In the genomic region with DNA sequence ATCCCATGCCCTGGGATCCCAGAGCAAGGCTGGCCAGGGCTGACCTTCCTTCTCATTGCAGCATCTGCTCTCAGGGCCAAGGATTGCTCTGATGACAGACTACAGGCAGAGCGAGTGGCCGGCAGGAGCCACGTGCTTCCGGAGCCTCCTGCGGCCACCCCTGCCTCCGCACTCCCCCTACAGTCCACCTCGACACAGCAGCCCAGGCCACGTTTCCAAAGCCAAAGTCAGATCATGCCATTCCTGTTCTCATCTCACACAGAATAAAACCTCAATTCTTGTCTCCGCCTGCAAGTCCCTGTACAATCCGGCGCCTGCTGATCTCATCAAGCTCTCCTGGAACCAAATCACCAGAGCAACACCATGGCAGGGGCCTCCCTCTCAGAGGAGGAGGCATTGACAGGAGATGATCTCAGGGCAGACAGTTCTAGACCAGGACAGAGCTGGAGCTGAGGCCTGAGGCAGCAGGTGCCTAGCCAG, we compare ENCODE assay signal across 8 cellular contexts. TPM values are rescaled to one million over a fixed set of nuclear protein-coding genes. Genes with fewer than 3 reads are reported as not detected.
DNase-seq lines count a peak whose midpoint lies in the region; ATAC-seq, FAIRE-seq and TF ChIP-seq lines count a peak whose summit lies in the region.

No MANE protein-coding gene starts in this region.

- no peak for FAIRE-seq in frontal cortex (lab: Jason Lieb, UNC)

- DNase-seq in COLO668 (lab: John Stamatoyannopoulos, UW; ENCODE audit: unreplicated experiment) (peak; percentile 71), T1000 (lab: John Stamatoyannopoulos, UW) (peak; percentile 21), frontal cortex (ENCODE audit: low spot score in 2 of 2) (peak; percentile 82 to 85), omental fat pad (ENCODE audit: low spot score) (no peak), T-helper 9 cell (no peak), cortex of kidney (lab: John Stamatoyannopoulos, UW) (no peak)

- no peak for TF ChIP-seq CTCF in omental fat pad (IDR thresholded peaks at IDR 0.05)

- ATAC-seq in GM19467 (IDR thresholded peaks at IDR 0.05; ENCODE audit: unreplicated experiment) (peak; percentile 36), HG03520 (IDR thresholded peaks at IDR 0.05; ENCODE audit: unreplicated experiment) (peak; percentile 38), omental fat pad (ENCODE audit: low FRiP score) (peak; percentile 73)

RNA-seq across cellular contexts. Expression of a gene that starts 20.9 kb away (rescaled TPM):
- total RNA-seq in frontal cortex (not detected), omental fat pad (not detected)

RNA-seq across cellular contexts. Expression of a gene that starts 23.1 kb away (rescaled TPM):
- total RNA-seq in frontal cortex (52.6 TPM), omental fat pad (10 to 100 TPM; 27.4 to 58.8 (median 50.2) TPM)

RNA-seq across cellular contexts. Expression of a gene that starts 45.9 kb away (rescaled TPM):
- total RNA-seq in frontal cortex (14.3 TPM), omental fat pad (10 to 100 TPM; 16.9 to 59.0 (median 33.7) TPM)

Comparison
In these comparisons a context has a peak if more than half of its experiments do, and no peak if none do; other contexts are left out.
1. DNase-seq: peak in COLO668 (single experiment), T1000 (single experiment) and frontal cortex (2 of 2); none in omental fat pad (single experiment), T-helper 9 cell (single experiment) and cortex of kidney (single experiment).
2. Peak in every context shown above with its lines, with median percentiles within 50 percentile points of each other: ATAC-seq.